ENCODE assay signal across 8 cellular contexts in genomic region chr11:9315078-9315688, GRCh38. TPM values are rescaled to one million over a fixed set of nuclear protein-coding genes. Genes with fewer than 3 reads are reported as not detected.
DNase-seq lines count a peak whose midpoint lies in the region; ATAC-seq and TF ChIP-seq lines count a peak whose summit lies in the region.

No MANE protein-coding gene starts in this region.

- no peaks in the 10 kb centered on the region for H3K9me3 ChIP-seq in fibroblast of lung (ENCODE audit: control insufficient read depth, insufficient read depth, low read depth, low read length)
- H3K9me3 ChIP-seq in psoas muscle, result no peaks in the 10 kb centered on the region

- H3K27ac ChIP-seq in fibroblast of lung (ENCODE audit: insufficient read depth, low read length) (peak overlapping the region; percentile 94), psoas muscle (peak overlapping the region; percentile 87)

- TF ChIP-seq CTCF in fibroblast of lung (conservative IDR thresholded peaks at IDR 0.05 in 1 of 2, IDR thresholded peaks at IDR 0.05 in 1 of 2; ENCODE audit: low read depth in 1 of 2, low read length in 2 of 2), result no peak
- no peak for TF ChIP-seq CTCF in psoas muscle (IDR thresholded peaks at IDR 0.05)

- H2AFZ ChIP-seq in fibroblast of lung (ENCODE audit: low read length), result peak overlapping the region; percentile 96

- peak overlapping the region; percentile 98 for H3K4me2 ChIP-seq in fibroblast of lung (ENCODE audit: extremely low read depth, insufficient read depth, low read length)

- peaks cover 12 to 23% of the 10 kb centered on the region in 2 donors for H3K27me3 Mint-ChIP-seq in T-cell

- intact Hi-C loops in psoas muscle (cut with DNase I), result loop anchor here (2.0 to 5.0 kb wide), 2 partner anchors 52 to 70 kb away; partner anchors contain the start of gene IPO7 (in 1 of the 2)

- 58 to 65% (median 64%) methylated on average over 16 of the region's 16 CpGs for WGBS in psoas muscle, 3 donors

- peak overlapping the region; percentile 89 to 90 for H3K27ac Mint-ChIP-seq in T-cell

- H3K36me3 ChIP-seq in fibroblast of lung (ENCODE audit: control insufficient read depth, insufficient read depth, low read length) (no peaks in the 10 kb centered on the region), psoas muscle (ENCODE audit: insufficient read depth in 1 of 2, low read depth in 1 of 2) (peaks cover 0 to 3% of the 10 kb centered on the region in 2 donors)

- H3K4me1 ChIP-seq in fibroblast of lung (ENCODE audit: control insufficient read depth, extremely low read depth, insufficient read depth, low read length) (peaks cover 6% of the 10 kb centered on the region), psoas muscle (peaks cover 8% of the 10 kb centered on the region)

- peaks cover 38% of the 10 kb centered on the region for H3K79me2 ChIP-seq in fibroblast of lung (ENCODE audit: control insufficient read depth, insufficient read depth, low read length)

- POLR2A ChIA-PET in T-cell (lab: Charles Lee), result interaction anchor here (0.6 to 0.8 kb wide), 5 partner anchors 49 to 362 kb away, joined by 3 to 7 read pairs (median 3); no protein-coding TSS in a partner anchor

- DNase-seq in NCI-H510A treated with DMSO at 0.1 percent for 48 hours (lab: John Stamatoyannopoulos, UW) (peak; percentile 28), NCI-H510A (lab: John Stamatoyannopoulos, UW) (no peak), T-cell (peak in 2 of 34 experiments; percentile 2 to 16), fibroblast of lung (ENCODE audit: low read depth in 2 of 2) (peak in 1 of 2 donors; percentile 71), psoas muscle (no peak), activated gamma-delta T cell treated with Interleukin-2 at 50 U/mL for 16 hours (no peak), KG1 (lab: John Stamatoyannopoulos, UW) (no peak)

- ATAC-seq in T-cell (replicated peaks in 1 of 4), result no peak
- no peak for ATAC-seq in psoas muscle
- no peak for ATAC-seq in HG02759 (IDR thresholded peaks at IDR 0.05; ENCODE audit: unreplicated experiment)

- H3K4me1 Mint-ChIP-seq in T-cell, result peaks cover 37 to 44% (median 38%) of the 10 kb centered on the region in 3 donors

- no peaks in the 10 kb centered on the region for H3K27me3 ChIP-seq in fibroblast of lung (ENCODE audit: control insufficient read depth, insufficient read depth, low read length)
- H3K27me3 ChIP-seq in psoas muscle (ENCODE audit: insufficient read depth in 3 of 3, low read length in 2 of 3), result peaks cover 0 to 3% (median 0%) of the 10 kb centered on the region in 3 donors

- CTCF ChIA-PET in T-cell (lab: Charles Lee), result interaction anchor here (0.5 to 0.7 kb wide), 3 partner anchors 40 to 345 kb away, joined by 3 to 4 read pairs (median 4); no protein-coding TSS in a partner anchor

- no peak overlapping the region for H3K9ac ChIP-seq in fibroblast of lung (ENCODE audit: insufficient read depth, low read length)

- peak overlapping the region; percentile 94 to 100 (median 99) for H3K4me3 Mint-ChIP-seq in T-cell

- H3K4me3 ChIP-seq in fibroblast of lung (replicated peaks in 1 of 4; ENCODE audit: control extremely low read depth in 1 of 4, insufficient read depth in 1 of 4, low read depth in 3 of 4, low read length in 4 of 4) (peak overlapping the region; percentile 35 to 99 (median 52)), psoas muscle (peak overlapping the region; percentile 97)

- H4K20me1 ChIP-seq in fibroblast of lung (ENCODE audit: control insufficient read depth, extremely low read depth, insufficient read depth, low read length), result no peaks in the 10 kb centered on the region

- no peaks in the 10 kb centered on the region for H3K9me3 Mint-ChIP-seq in T-cell

- peaks cover 10% of the 10 kb centered on the region for H3K36me3 Mint-ChIP-seq in T-cell

RNA-seq across cellular contexts. Expression of gene TMEM41B, which starts 0.8 kb away (rescaled TPM):
- total RNA-seq in T-cell (10 to 100 TPM; 29.0 to 55.6 (median 42.7) TPM), fibroblast of lung (48.8 and 59.1 TPM in 2 replicates), psoas muscle (10 to 100 TPM; 12.2 to 14.6 (median 13.8) TPM)
- polyA plus RNA-seq in fibroblast of lung (27.2 and 43.7 TPM in 2 replicates), psoas muscle (10 to 100 TPM in 2 of 3 donors, 1 to 10 TPM in 1; 5.7 to 62.6 (median 18.7) TPM)
- polyA plus RNA-seq in fibroblast of lung (2012), result 19.4 and 28.8 TPM in 2 replicates
- 9.9 and 15.8 TPM in 2 replicates for polyA minus RNA-seq in fibroblast of lung (ENCODE audit: low replicate concordance)

RNA-seq across cellular contexts. Expression of gene DENND5A, which starts 50.0 kb away (rescaled TPM):
- total RNA-seq in T-cell (100 to 1,000 TPM in 2 of 5 donors, 10 to 100 TPM in 3; 57.8 to 151 (median 84.2) TPM), fibroblast of lung (124 and 235 TPM in 2 replicates), psoas muscle (10 to 100 TPM; 27.2 to 45.1 (median 32.3) TPM)
- polyA plus RNA-seq in fibroblast of lung (125 and 128 TPM in 2 replicates), psoas muscle (10 to 100 TPM; 27.4 to 82.1 (median 30.3) TPM)
- polyA plus RNA-seq in fibroblast of lung (2012), result 67.3 and 73.6 TPM in 2 replicates
- polyA minus RNA-seq in fibroblast of lung (ENCODE audit: low replicate concordance), result 463 and 535 TPM in 2 replicates
